In genomic region chr14:21796912-21797311, GRCh38 we compare ENCODE assay signal across 19 cellular contexts.
DNase-seq lines count a peak whose midpoint lies in the region; ATAC-seq, FAIRE-seq and TF ChIP-seq lines count a peak whose summit lies in the region.
"Had no signal": no experiment of that assay in that cellular context is flagged by ENCODE, and none has a peak within 500 bp of the region (broad histone marks: within the 10 kb centered on the region; RNA-seq: fewer than 3 reads in every experiment).

No MANE protein-coding gene starts in this region.

- H3K27me3 Mint-ChIP-seq in activated T-helper 1 cell treated with anti-CD3 and anti-CD28 coated beads, Interleukin-12 subunit alpha, Interleukin-12 subunit beta, Interleukin-2, Interleukin-4 antibody, amounts not matched to agents 30 ng/mL and 10 ng/mL and 1 ng/mL, durations not matched to agents 14 hours and 24 hours and 36 hours (ENCODE audit: insufficient read depth): peaks cover 10% of the 10 kb centered on the region
- peaks cover 7% of the 10 kb centered on the region for H3K27me3 Mint-ChIP-seq in Caco-2 (ENCODE audit: insufficient read depth, unreplicated experiment)
- H3K27me3 Mint-ChIP-seq: type B pancreatic cell had no signal

- no peaks in the 10 kb centered on the region for H3K4me1 ChIP-seq in keratinocyte (ENCODE audit: control insufficient read depth, extremely low read depth, insufficient read depth, low read length)
- no peaks in the 10 kb centered on the region for H3K4me1 ChIP-seq in Caco-2

- no peak for ATAC-seq in GM19452 (IDR thresholded peaks at IDR 0.05; ENCODE audit: unreplicated experiment)

- H3K4me3 ChIP-seq in Jurkat, Clone E6-1 (ENCODE audit: low read length): no peak overlapping the region
- H3K4me3 ChIP-seq in keratinocyte (ENCODE audit: control insufficient read depth in 2 of 3, extremely low read depth in 1 of 3, insufficient read depth in 2 of 3, low read depth in 1 of 3, low read length in 3 of 3) (no peak overlapping the region), Caco-2 (ENCODE audit: low read depth, low read length) (no peak overlapping the region)

- H3K9me3 Mint-ChIP-seq in activated T-helper 1 cell treated with anti-CD3 and anti-CD28 coated beads, Interleukin-12 subunit alpha, Interleukin-12 subunit beta, Interleukin-2, Interleukin-4 antibody, amounts not matched to agents 30 ng/mL and 10 ng/mL and 1 ng/mL, durations not matched to agents 14 hours and 24 hours and 36 hours: peaks cover 11% of the 10 kb centered on the region
- H3K9me3 Mint-ChIP-seq in Caco-2 (ENCODE audit: unreplicated experiment): peaks cover 20% of the 10 kb centered on the region
- H3K9me3 Mint-ChIP-seq: type B pancreatic cell had no signal

- no peak overlapping the region for H3K27ac ChIP-seq in keratinocyte (ENCODE audit: control insufficient read depth, insufficient read depth, low read length)

- POLR2A ChIA-PET in Caco-2 (lab: Charles Lee): no interaction called here

- no peaks in the 10 kb centered on the region for H4K20me1 ChIP-seq in keratinocyte (ENCODE audit: control insufficient read depth, extremely low read depth, insufficient read depth, low read length)

- dilution Hi-C loops in keratinocyte (cut with MboI; ENCODE audit: extremely low pct_ligation_motif_present, low sequenced_read_pairs): no loop called here

- BruUV-seq in Caco-2 (replicated peaks; lab: Mats Ljungman, UMichigan): no TSS peak

- H3K27me3 ChIP-seq in keratinocyte (ENCODE audit: control insufficient read depth, extremely low read depth, insufficient read depth, low read length): no peaks in the 10 kb centered on the region
- no peaks in the 10 kb centered on the region for H3K27me3 ChIP-seq in Caco-2 (replicated peaks; ENCODE audit: control insufficient read depth, insufficient read depth, low read length)

- H3K36me3 ChIP-seq in keratinocyte (ENCODE audit: control insufficient read depth in 2 of 2, extremely low read depth in 1 of 2, insufficient read depth in 2 of 2, low read length in 2 of 2): no peaks in the 10 kb centered on the region
- H3K36me3 ChIP-seq in Caco-2 (ENCODE audit: control insufficient read depth, insufficient read depth, low read length): no peaks in the 10 kb centered on the region

- no peaks in the 10 kb centered on the region for H3K4me1 Mint-ChIP-seq in activated T-helper 1 cell treated with anti-CD3 and anti-CD28 coated beads, Interleukin-12 subunit alpha, Interleukin-12 subunit beta, Interleukin-2, Interleukin-4 antibody, amounts not matched to agents 30 ng/mL and 10 ng/mL and 1 ng/mL, durations not matched to agents 14 hours and 24 hours and 36 hours (ENCODE audit: low read depth)
- H3K4me1 Mint-ChIP-seq in Caco-2 (ENCODE audit: low read depth, unreplicated experiment): no peaks in the 10 kb centered on the region

- H3K79me2 ChIP-seq in keratinocyte (ENCODE audit: control insufficient read depth, insufficient read depth, low read length): no peaks in the 10 kb centered on the region

- TF ChIP-seq CTCF in keratinocyte (optimal IDR thresholded peaks at IDR 0.05 in 1 of 3, IDR thresholded peaks at IDR 0.05 in 1 of 3, conservative IDR thresholded peaks at IDR 0.05 in 1 of 3; ENCODE audit: extremely low read depth in 1 of 3, insufficient read depth in 2 of 3, low read length in 3 of 3) (peak in 2 of 3 experiments; percentile 29 to 50), Caco-2 (IDR thresholded peaks at IDR 0.05; ENCODE audit: insufficient read depth in 1 of 2, low read depth in 1 of 2, low read length in 1 of 2, severe bottlenecking in 1 of 2, unreplicated experiment in 1 of 2) (no peak)

- FAIRE-seq in keratinocyte (lab: Jason Lieb, UNC): no peak
- FAIRE-seq: GM12891, H54, HTR-8/SVneo, small intestine had no signal

- H2AFZ ChIP-seq in keratinocyte (ENCODE audit: control insufficient read depth, low read length): no peak overlapping the region

- intact Hi-C loops in activated T-helper 1 cell treated with anti-CD3 and anti-CD28 coated beads, Interleukin-12 subunit alpha, Interleukin-12 subunit beta, Interleukin-2, Interleukin-4 antibody, amounts not matched to agents 30 ng/mL and 10 ng/mL and 1 ng/mL, durations not matched to agents 14 hours and 24 hours and 36 hours (cut with micrococcal nuclease): no loop called here
- intact Hi-C loops in Caco-2 (cut with micrococcal nuclease; ENCODE audit: unreplicated experiment): no loop called here

- peak overlapping the region; percentile 65 for H3K4me3 Mint-ChIP-seq in activated T-helper 1 cell treated with anti-CD3 and anti-CD28 coated beads, Interleukin-12 subunit alpha, Interleukin-12 subunit beta, Interleukin-2, Interleukin-4 antibody, amounts not matched to agents 30 ng/mL and 10 ng/mL and 1 ng/mL, durations not matched to agents 14 hours and 24 hours and 36 hours
- no peak overlapping the region for H3K4me3 Mint-ChIP-seq in Caco-2 (ENCODE audit: unreplicated experiment)
- H3K4me3 Mint-ChIP-seq: neural crest cell, type B pancreatic cell had no signal

- H3K9me1 ChIP-seq in keratinocyte (ENCODE audit: control insufficient read depth, extremely low read depth, insufficient read depth, low read length): no peaks in the 10 kb centered on the region

- CTCF ChIA-PET in Caco-2 (lab: Charles Lee): no interaction called here

- no peak overlapping the region for H3K4me2 ChIP-seq in keratinocyte (ENCODE audit: control insufficient read depth, extremely low read depth, insufficient read depth, low read depth, low read length)

- no peaks in the 10 kb centered on the region for H3K9me3 ChIP-seq in keratinocyte (ENCODE audit: control insufficient read depth, low read depth, low read length)
- H3K9me3 ChIP-seq in Caco-2: no peaks in the 10 kb centered on the region; the same call in 1 of the 2 replicates

- no peak overlapping the region for H3K9ac ChIP-seq in keratinocyte (ENCODE audit: control insufficient read depth, extremely low read depth, insufficient read depth, low read length)

- H3K36me3 Mint-ChIP-seq in activated T-helper 1 cell treated with anti-CD3 and anti-CD28 coated beads, Interleukin-12 subunit alpha, Interleukin-12 subunit beta, Interleukin-2, Interleukin-4 antibody, amounts not matched to agents 30 ng/mL and 10 ng/mL and 1 ng/mL, durations not matched to agents 14 hours and 24 hours and 36 hours (ENCODE audit: low read depth): no peaks in the 10 kb centered on the region
- no peaks in the 10 kb centered on the region for H3K36me3 Mint-ChIP-seq in Caco-2 (ENCODE audit: insufficient read depth, unreplicated experiment)
- H3K36me3 Mint-ChIP-seq: type B pancreatic cell had no signal

- no peak overlapping the region for H3K27ac Mint-ChIP-seq in activated T-helper 1 cell treated with anti-CD3 and anti-CD28 coated beads, Interleukin-12 subunit alpha, Interleukin-12 subunit beta, Interleukin-2, Interleukin-4 antibody, amounts not matched to agents 30 ng/mL and 10 ng/mL and 1 ng/mL, durations not matched to agents 14 hours and 24 hours and 36 hours
- no peak overlapping the region for H3K27ac Mint-ChIP-seq in Caco-2 (ENCODE audit: unreplicated experiment)
- H3K27ac Mint-ChIP-seq: type B pancreatic cell had no signal

- DNase-seq in activated CD4-positive, alpha-beta T cell treated with anti-CD3 and anti-CD28 coated beads, Interleukin-2, amount 50 U/mL, for 1 hour: peak; percentile 2
- DNase-seq in activated CD4-positive, alpha-beta T cell treated with anti-CD3 and anti-CD28 coated beads for 1 hour: no peak
- DNase-seq in Jurkat, Clone E6-1 (ENCODE audit: low read depth, low spot score): peak; percentile 18
- DNase-seq in activated T-helper 1 cell treated with anti-CD3 and anti-CD28 coated beads, Interleukin-12 subunit alpha, Interleukin-12 subunit beta, Interleukin-2, Interleukin-4 antibody, amounts not matched to agents 30 ng/mL and 10 ng/mL and 1 ng/mL, durations not matched to agents 14 hours and 24 hours and 36 hours (ENCODE audit: low spot score): no peak
- no peak for DNase-seq in keratinocyte (ENCODE audit: low read depth, low spot score)
- DNase-seq in NCI-H2029 treated with DMSO at 0.1 percent for 48 hours (lab: John Stamatoyannopoulos, UW): no peak
- DNase-seq in Caco-2: no peak
- DNase-seq: DMS153, foreskin fibroblast, NCI-H1436, NCI-H526 treated with DMSO at 0.1 percent for 48 hours, SHP77 treated with DMSO at 0.1 percent for 48 hours, small intestine had no signal

Comparison
In these comparisons a context has a peak if more than half of its experiments do, and no peak if none do; other contexts are left out.
1. DNase-seq: peak in activated CD4-positive, alpha-beta T cell treated with anti-CD3 and anti-CD28 coated beads, Interleukin-2, amount 50 U/mL, for 1 hour (single experiment) and Jurkat, Clone E6-1 (single experiment); none in activated CD4-positive, alpha-beta T cell treated with anti-CD3 and anti-CD28 coated beads for 1 hour (single experiment), activated T-helper 1 cell treated with anti-CD3 and anti-CD28 coated beads, Interleukin-12 subunit alpha, Interleukin-12 subunit beta, Interleukin-2, Interleukin-4 antibody, amounts not matched to agents 30 ng/mL and 10 ng/mL and 1 ng/mL, durations not matched to agents 14 hours and 24 hours and 36 hours (single experiment), keratinocyte (single experiment), NCI-H2029 treated with DMSO at 0.1 percent for 48 hours (single experiment) and Caco-2 (0 of 2).
2. CTCF ChIP-seq: peak in keratinocyte (2 of 3); none in Caco-2 (0 of 2).